Comparison of ENCODE assay signal across 1 cellular context in genomic region chr2:86562891-86563649, GRCh38.
TF ChIP-seq lines count a peak whose summit lies in the region.

Gene CHMP3 (minus strand): TSS chr2:86563443. CDS start chr2:86563348, 95 bp downstream.

TF ChIP-seq in GM12878, 131 proteins besides CTCF, POLR2A, EP300 and RAD21 (continued from another document and continues in another):
- TF ChIP-seq NR2C1 (IDR thresholded peaks at IDR 0.05) = peak; percentile 82
- TF ChIP-seq JUND (IDR thresholded peaks at IDR 0.05; ENCODE audit: low read depth, low read length) = peak; percentile 97
- TF ChIP-seq HCFC1 (IDR thresholded peaks at IDR 0.05; ENCODE audit: low read length) = peak; percentile 14; the same call in 1 of the 2 replicates
- TF ChIP-seq KAT2A (conservative IDR thresholded peaks at IDR 0.05; ENCODE audit: control insufficient read depth, low read depth, low read length) = no peak
- no peak for TF ChIP-seq KDM1A (IDR thresholded peaks at IDR 0.05; ENCODE audit: borderline replicate concordance)
- TF ChIP-seq YY1 (IDR thresholded peaks at IDR 0.05; ENCODE audit: low read depth, low read length) = peak; percentile 32; the same call in 1 of the 2 replicates
- peak; percentile 56; the same call in 1 of the 2 replicates for TF ChIP-seq ZNF207 (IDR thresholded peaks at IDR 0.05; ENCODE audit: borderline replicate concordance)
- TF ChIP-seq, protein P1, sequence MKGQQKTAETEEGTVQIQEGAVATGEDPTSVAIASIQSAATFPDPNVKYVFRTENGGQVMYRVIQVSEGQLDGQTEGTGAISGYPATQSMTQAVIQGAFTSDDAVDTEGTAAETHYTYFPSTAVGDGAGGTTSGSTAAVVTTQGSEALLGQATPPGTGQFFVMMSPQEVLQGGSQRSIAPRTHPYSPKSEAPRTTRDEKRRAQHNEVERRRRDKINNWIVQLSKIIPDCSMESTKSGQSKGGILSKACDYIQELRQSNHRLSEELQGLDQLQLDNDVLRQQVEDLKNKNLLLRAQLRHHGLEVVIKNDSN (IDR thresholded peaks at IDR 0.05; ENCODE audit: borderline replicate concordance, extremely low read length, insufficient read depth, low read depth, low read length) = peak; percentile 17
- 0 out of 2 replicates have a peak, but pooled peaks have one; percentile 75 for TF ChIP-seq RB1 (IDR thresholded peaks at IDR 0.05; ENCODE audit: borderline replicate concordance)
- TF ChIP-seq, protein P2, sequence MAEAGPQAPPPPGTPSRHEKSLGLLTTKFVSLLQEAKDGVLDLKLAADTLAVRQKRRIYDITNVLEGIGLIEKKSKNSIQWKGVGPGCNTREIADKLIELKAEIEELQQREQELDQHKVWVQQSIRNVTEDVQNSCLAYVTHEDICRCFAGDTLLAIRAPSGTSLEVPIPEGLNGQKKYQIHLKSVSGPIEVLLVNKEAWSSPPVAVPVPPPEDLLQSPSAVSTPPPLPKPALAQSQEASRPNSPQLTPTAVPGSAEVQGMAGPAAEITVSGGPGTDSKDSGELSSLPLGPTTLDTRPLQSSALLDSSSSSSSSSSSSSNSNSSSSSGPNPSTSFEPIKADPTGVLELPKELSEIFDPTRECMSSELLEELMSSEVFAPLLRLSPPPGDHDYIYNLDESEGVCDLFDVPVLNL (IDR thresholded peaks at IDR 0.05; ENCODE audit: low read depth, low read length) = no peak
- TF ChIP-seq, protein P3, sequence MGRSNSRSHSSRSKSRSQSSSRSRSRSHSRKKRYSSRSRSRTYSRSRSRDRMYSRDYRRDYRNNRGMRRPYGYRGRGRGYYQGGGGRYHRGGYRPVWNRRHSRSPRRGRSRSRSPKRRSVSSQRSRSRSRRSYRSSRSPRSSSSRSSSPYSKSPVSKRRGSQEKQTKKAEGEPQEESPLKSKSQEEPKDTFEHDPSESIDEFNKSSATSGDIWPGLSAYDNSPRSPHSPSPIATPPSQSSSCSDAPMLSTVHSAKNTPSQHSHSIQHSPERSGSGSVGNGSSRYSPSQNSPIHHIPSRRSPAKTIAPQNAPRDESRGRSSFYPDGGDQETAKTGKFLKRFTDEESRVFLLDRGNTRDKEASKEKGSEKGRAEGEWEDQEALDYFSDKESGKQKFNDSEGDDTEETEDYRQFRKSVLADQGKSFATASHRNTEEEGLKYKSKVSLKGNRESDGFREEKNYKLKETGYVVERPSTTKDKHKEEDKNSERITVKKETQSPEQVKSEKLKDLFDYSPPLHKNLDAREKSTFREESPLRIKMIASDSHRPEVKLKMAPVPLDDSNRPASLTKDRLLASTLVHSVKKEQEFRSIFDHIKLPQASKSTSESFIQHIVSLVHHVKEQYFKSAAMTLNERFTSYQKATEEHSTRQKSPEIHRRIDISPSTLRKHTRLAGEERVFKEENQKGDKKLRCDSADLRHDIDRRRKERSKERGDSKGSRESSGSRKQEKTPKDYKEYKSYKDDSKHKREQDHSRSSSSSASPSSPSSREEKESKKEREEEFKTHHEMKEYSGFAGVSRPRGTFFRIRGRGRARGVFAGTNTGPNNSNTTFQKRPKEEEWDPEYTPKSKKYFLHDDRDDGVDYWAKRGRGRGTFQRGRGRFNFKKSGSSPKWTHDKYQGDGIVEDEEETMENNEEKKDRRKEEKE (IDR thresholded peaks at IDR 0.05) = peak; percentile 93
- no peak for TF ChIP-seq HDAC6 (IDR thresholded peaks at IDR 0.05; ENCODE audit: unreplicated experiment)
- TF ChIP-seq TBL1XR1 (IDR thresholded peaks at IDR 0.05; ENCODE audit: low read depth, low read length) = no peak
- TF ChIP-seq, protein P4, sequence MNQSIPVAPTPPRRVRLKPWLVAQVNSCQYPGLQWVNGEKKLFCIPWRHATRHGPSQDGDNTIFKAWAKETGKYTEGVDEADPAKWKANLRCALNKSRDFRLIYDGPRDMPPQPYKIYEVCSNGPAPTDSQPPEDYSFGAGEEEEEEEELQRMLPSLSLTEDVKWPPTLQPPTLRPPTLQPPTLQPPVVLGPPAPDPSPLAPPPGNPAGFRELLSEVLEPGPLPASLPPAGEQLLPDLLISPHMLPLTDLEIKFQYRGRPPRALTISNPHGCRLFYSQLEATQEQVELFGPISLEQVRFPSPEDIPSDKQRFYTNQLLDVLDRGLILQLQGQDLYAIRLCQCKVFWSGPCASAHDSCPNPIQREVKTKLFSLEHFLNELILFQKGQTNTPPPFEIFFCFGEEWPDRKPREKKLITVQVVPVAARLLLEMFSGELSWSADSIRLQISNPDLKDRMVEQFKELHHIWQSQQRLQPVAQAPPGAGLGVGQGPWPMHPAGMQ (IDR thresholded peaks at IDR 0.05; ENCODE audit: borderline replicate concordance) = no peak
- TF ChIP-seq SIN3A (IDR thresholded peaks at IDR 0.05; ENCODE audit: low read depth, low read length) = peak; percentile 27; the same call in 1 of the 2 replicates
- TF ChIP-seq MXI1 (IDR thresholded peaks at IDR 0.05; ENCODE audit: low read depth, low read length) = peak; percentile 85
- peak; percentile 72; the same call in 1 of the 2 replicates for TF ChIP-seq CREB1 (IDR thresholded peaks at IDR 0.05; ENCODE audit: low read depth)
- peak; percentile 80 for TF ChIP-seq CREM (IDR thresholded peaks at IDR 0.05; ENCODE audit: low read depth)
- no peak for TF ChIP-seq RFX5 (IDR thresholded peaks at IDR 0.05; ENCODE audit: low read depth, low read length)
- peak; percentile 81 for TF ChIP-seq GATAD2B (conservative IDR thresholded peaks at IDR 0.05; ENCODE audit: low read depth)
- TF ChIP-seq SIX5 (IDR thresholded peaks at IDR 0.05; ENCODE audit: low read depth, low read length, severe bottlenecking) = peak; percentile 44
- no peak for TF ChIP-seq NFYA (IDR thresholded peaks at IDR 0.05; ENCODE audit: borderline replicate concordance, low read depth, low read length)
- TF ChIP-seq JUNB (IDR thresholded peaks at IDR 0.05) = no peak
- peak; percentile 71; the same call in 1 of the 2 replicates for TF ChIP-seq CHD2 (IDR thresholded peaks at IDR 0.05; ENCODE audit: borderline replicate concordance, low read depth, low read length)
- peak; percentile 73 for TF ChIP-seq RELA (IDR thresholded peaks at IDR 0.05; ENCODE audit: borderline replicate concordance, partially characterized antibody)
- no peak for TF ChIP-seq IRF3 (IDR thresholded peaks at IDR 0.05)
- TF ChIP-seq DPF2 (IDR thresholded peaks at IDR 0.05) = peak; percentile 69; the same call in 1 of the 2 replicates
- TF ChIP-seq SUZ12 (IDR thresholded peaks at IDR 0.05; ENCODE audit: unreplicated experiment) = no peak
- no peak for TF ChIP-seq MTA3 (IDR thresholded peaks at IDR 0.05; ENCODE audit: borderline replicate concordance, low read length)
- no peak for TF ChIP-seq HDAC2 (IDR thresholded peaks at IDR 0.05)
- no peak for TF ChIP-seq BRCA1 (IDR thresholded peaks at IDR 0.05; ENCODE audit: low read depth, low read length)
- TF ChIP-seq TAF1 (IDR thresholded peaks at IDR 0.05; ENCODE audit: borderline replicate concordance, low read depth, low read length) = peak; percentile 64
- TF ChIP-seq RAD51 (IDR thresholded peaks at IDR 0.05) = peak; percentile 60; the same call in 1 of the 2 replicates
- TF ChIP-seq, protein P5, sequence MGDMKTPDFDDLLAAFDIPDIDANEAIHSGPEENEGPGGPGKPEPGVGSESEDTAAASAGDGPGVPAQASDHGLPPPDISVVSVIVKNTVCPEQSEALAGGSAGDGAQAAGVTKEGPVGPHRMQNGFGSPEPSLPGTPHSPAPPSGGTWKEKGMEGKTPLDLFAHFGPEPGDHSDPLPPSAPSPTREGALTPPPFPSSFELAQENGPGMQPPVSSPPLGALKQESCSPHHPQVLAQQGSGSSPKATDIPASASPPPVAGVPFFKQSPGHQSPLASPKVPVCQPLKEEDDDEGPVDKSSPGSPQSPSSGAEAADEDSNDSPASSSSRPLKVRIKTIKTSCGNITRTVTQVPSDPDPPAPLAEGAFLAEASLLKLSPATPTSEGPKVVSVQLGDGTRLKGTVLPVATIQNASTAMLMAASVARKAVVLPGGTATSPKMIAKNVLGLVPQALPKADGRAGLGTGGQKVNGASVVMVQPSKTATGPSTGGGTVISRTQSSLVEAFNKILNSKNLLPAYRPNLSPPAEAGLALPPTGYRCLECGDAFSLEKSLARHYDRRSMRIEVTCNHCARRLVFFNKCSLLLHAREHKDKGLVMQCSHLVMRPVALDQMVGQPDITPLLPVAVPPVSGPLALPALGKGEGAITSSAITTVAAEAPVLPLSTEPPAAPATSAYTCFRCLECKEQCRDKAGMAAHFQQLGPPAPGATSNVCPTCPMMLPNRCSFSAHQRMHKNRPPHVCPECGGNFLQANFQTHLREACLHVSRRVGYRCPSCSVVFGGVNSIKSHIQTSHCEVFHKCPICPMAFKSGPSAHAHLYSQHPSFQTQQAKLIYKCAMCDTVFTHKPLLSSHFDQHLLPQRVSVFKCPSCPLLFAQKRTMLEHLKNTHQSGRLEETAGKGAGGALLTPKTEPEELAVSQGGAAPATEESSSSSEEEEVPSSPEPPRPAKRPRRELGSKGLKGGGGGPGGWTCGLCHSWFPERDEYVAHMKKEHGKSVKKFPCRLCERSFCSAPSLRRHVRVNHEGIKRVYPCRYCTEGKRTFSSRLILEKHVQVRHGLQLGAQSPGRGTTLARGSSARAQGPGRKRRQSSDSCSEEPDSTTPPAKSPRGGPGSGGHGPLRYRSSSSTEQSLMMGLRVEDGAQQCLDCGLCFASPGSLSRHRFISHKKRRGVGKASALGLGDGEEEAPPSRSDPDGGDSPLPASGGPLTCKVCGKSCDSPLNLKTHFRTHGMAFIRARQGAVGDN (IDR thresholded peaks at IDR 0.05) = peak; percentile 99
- TF ChIP-seq EED (IDR thresholded peaks at IDR 0.05; ENCODE audit: low read depth) = no peak
- TF ChIP-seq HDGF (IDR thresholded peaks at IDR 0.05) = no peak
- peak; percentile 89 for TF ChIP-seq SMAD5 (IDR thresholded peaks at IDR 0.05; ENCODE audit: low read depth)
- peak; percentile 30; the same call in 1 of the 2 replicates for TF ChIP-seq TCF3 (IDR thresholded peaks at IDR 0.05; ENCODE audit: borderline replicate concordance, insufficient read depth, low read depth, low read length)
- TF ChIP-seq PBX3 (IDR thresholded peaks at IDR 0.05; ENCODE audit: insufficient replicate concordance, low read depth, low read length) = no peak
- TF ChIP-seq, protein P6, sequence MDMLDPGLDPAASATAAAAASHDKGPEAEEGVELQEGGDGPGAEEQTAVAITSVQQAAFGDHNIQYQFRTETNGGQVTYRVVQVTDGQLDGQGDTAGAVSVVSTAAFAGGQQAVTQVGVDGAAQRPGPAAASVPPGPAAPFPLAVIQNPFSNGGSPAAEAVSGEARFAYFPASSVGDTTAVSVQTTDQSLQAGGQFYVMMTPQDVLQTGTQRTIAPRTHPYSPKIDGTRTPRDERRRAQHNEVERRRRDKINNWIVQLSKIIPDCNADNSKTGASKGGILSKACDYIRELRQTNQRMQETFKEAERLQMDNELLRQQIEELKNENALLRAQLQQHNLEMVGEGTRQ (IDR thresholded peaks at IDR 0.05; ENCODE audit: borderline replicate concordance, low read depth, low read length) = peak; percentile 20; the same call in 1 of the 2 replicates
- peak; percentile 80 for TF ChIP-seq IKZF1 (conservative IDR thresholded peaks at IDR 0.05)
- no peak for TF ChIP-seq ZBED1 (IDR thresholded peaks at IDR 0.05; ENCODE audit: borderline replicate concordance)
- TF ChIP-seq ZNF24 (IDR thresholded peaks at IDR 0.05) = no peak
- TF ChIP-seq ZNF217 (IDR thresholded peaks at IDR 0.05) = no peak
- TF ChIP-seq SPI1 (IDR thresholded peaks at IDR 0.05; ENCODE audit: borderline replicate concordance, insufficient read depth, low read depth, low read length) = peak; percentile 53; the same call in 1 of the 2 replicates
- 0 out of 2 replicates have a peak, but pooled peaks have one; percentile 18 for TF ChIP-seq HSF1 (IDR thresholded peaks at IDR 0.05; ENCODE audit: low read depth, low read length)
- no peak for TF ChIP-seq STAT1 (conservative IDR thresholded peaks at IDR 0.05)
- TF ChIP-seq, protein P7, sequence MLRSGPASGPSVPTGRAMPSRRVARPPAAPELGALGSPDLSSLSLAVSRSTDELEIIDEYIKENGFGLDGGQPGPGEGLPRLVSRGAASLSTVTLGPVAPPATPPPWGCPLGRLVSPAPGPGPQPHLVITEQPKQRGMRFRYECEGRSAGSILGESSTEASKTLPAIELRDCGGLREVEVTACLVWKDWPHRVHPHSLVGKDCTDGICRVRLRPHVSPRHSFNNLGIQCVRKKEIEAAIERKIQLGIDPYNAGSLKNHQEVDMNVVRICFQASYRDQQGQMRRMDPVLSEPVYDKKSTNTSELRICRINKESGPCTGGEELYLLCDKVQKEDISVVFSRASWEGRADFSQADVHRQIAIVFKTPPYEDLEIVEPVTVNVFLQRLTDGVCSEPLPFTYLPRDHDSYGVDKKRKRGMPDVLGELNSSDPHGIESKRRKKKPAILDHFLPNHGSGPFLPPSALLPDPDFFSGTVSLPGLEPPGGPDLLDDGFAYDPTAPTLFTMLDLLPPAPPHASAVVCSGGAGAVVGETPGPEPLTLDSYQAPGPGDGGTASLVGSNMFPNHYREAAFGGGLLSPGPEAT (IDR thresholded peaks at IDR 0.05; ENCODE audit: low read depth) = peak; percentile 94
- TF ChIP-seq NFIC (IDR thresholded peaks at IDR 0.05; ENCODE audit: low read depth, low read length) = peak; percentile 70; the same call in 1 of the 2 replicates
- TF ChIP-seq NFXL1 (IDR thresholded peaks at IDR 0.05; ENCODE audit: borderline replicate concordance) = no peak
- TF ChIP-seq BCL11A (IDR thresholded peaks at IDR 0.05; ENCODE audit: low read depth, low read length) = 0 out of 2 replicates have a peak, but pooled peaks have one; percentile 2
- no peak for TF ChIP-seq EZH2 (IDR thresholded peaks at IDR 0.05; ENCODE audit: borderline replicate concordance, control insufficient read depth, low read depth, low read length)
